Comparison of ENCODE assay signal across 12 cellular contexts in genomic region chr11:12678991-12679390, GRCh38. TPM values are rescaled to one million over a fixed set of nuclear protein-coding genes. Genes with fewer than 3 reads are reported as not detected.
DNase-seq lines count a peak whose midpoint lies in the region; TF ChIP-seq lines count a peak whose summit lies in the region.
"Had no signal": no experiment of that assay in that cellular context is flagged by ENCODE, and none has a peak within 500 bp of the region (broad histone marks: within the 10 kb centered on the region; RNA-seq: fewer than 3 reads in every experiment).

No MANE protein-coding gene starts in this region.

- no peaks in the 10 kb centered on the region for H3K36me3 Mint-ChIP-seq in activated T-cell treated with anti-CD3 and anti-CD28 coated beads, Interleukin-2, amount 50 U/mL, for 24 hours (ENCODE audit: low read depth)

- peaks cover 94% of the 10 kb centered on the region for H3K79me2 ChIP-seq in smooth muscle cell (ENCODE audit: low read depth)

- H3K27me3 ChIP-seq in HAP-1 (ENCODE audit: low read depth), result no peaks in the 10 kb centered on the region
- H3K27me3 ChIP-seq in iPS-18a (ENCODE audit: control insufficient read depth, insufficient read depth, low read length), result peaks cover 3% of the 10 kb centered on the region
- no peaks in the 10 kb centered on the region for H3K27me3 ChIP-seq in smooth muscle cell (ENCODE audit: low read depth)

- H3K36me3 ChIP-seq in HAP-1 (replicated peaks), result peaks cover 6% of the 10 kb centered on the region
- H3K36me3 ChIP-seq in iPS-18a (ENCODE audit: control insufficient read depth, low read depth, low read length), result no peaks in the 10 kb centered on the region
- no peaks in the 10 kb centered on the region for H3K36me3 ChIP-seq in smooth muscle cell (ENCODE audit: low read depth)

- peak overlapping the region; percentile 84 for H3K4me2 ChIP-seq in smooth muscle cell

- no peak overlapping the region for H2AFZ ChIP-seq in smooth muscle cell (ENCODE audit: low read depth)

- H3K27ac Mint-ChIP-seq in activated T-cell treated with anti-CD3 and anti-CD28 coated beads, Interleukin-2, amount 50 U/mL, for 24 hours, result no peak overlapping the region

- WGBS in smooth muscle cell (ENCODE audit: low lambda C conversion rate), result 15% methylated on average over 5 of the region's 5 CpGs

- H3K9me3 Mint-ChIP-seq in activated T-cell treated with anti-CD3 and anti-CD28 coated beads, Interleukin-2, amount 50 U/mL, for 24 hours, result no peaks in the 10 kb centered on the region

- H3K4me1 Mint-ChIP-seq in activated T-cell treated with anti-CD3 and anti-CD28 coated beads, Interleukin-2, amount 50 U/mL, for 24 hours (ENCODE audit: low read depth), result peaks cover 10% of the 10 kb centered on the region

- DNase-seq in HAP-1 (ENCODE audit: low spot score in 2 of 2) (no peak), smooth muscle cell (lab: John Stamatoyannopoulos, UW; ENCODE audit: unreplicated experiment) (no peak), GM19240 (ENCODE audit: insufficient read length, low spot score) (no peak), NCI-H1417 (lab: John Stamatoyannopoulos, UW) (no peak)
- no peak for DNase-seq in activated T-cell treated with anti-CD3 and anti-CD28 coated beads, Interleukin-2, amount 50 U/mL, for 24 hours
- DNase-seq in activated CD4-positive, alpha-beta T cell treated with anti-CD3 and anti-CD28 coated beads for 48 hours, result no peak
- DNase-seq: H7, KBM-7, naive B cell, NCI-H2081 treated with DMSO at 0.1 percent for 48 hours had no signal

- H3K4me3 ChIP-seq in HAP-1 (peak overlapping the region; percentile 5; the same call in 1 of the 2 replicates), WI38 (ENCODE audit: low read depth, low read length) (peak overlapping the region; percentile 25), iPS-18a (ENCODE audit: low read length) (peak overlapping the region; percentile 41), smooth muscle cell (peak overlapping the region; percentile 78)

- peaks cover 25% of the 10 kb centered on the region for H3F3A ChIP-seq in smooth muscle cell (ENCODE audit: low read depth)

- H3K4me1 ChIP-seq in HAP-1 (peaks cover 49% of the 10 kb centered on the region), iPS-18a (ENCODE audit: control insufficient read depth, low read depth, low read length) (peaks cover 63% of the 10 kb centered on the region), smooth muscle cell (ENCODE audit: low read depth) (peaks cover 65% of the 10 kb centered on the region)

- H3K9me3 ChIP-seq in HAP-1 (no peaks in the 10 kb centered on the region), iPS-18a (ENCODE audit: control insufficient read depth, low read depth, low read length) (no peaks in the 10 kb centered on the region), smooth muscle cell (replicated peaks; ENCODE audit: low read depth) (no peaks in the 10 kb centered on the region)

- H3K27ac ChIP-seq in iPS-18a (ENCODE audit: low read length) (no peak overlapping the region), smooth muscle cell (ENCODE audit: low read depth) (peak overlapping the region; percentile 99)

- H3K27me3 Mint-ChIP-seq in activated T-cell treated with anti-CD3 and anti-CD28 coated beads, Interleukin-2, amount 50 U/mL, for 24 hours, result peaks cover 86% of the 10 kb centered on the region

- H3K4me3 Mint-ChIP-seq in activated T-cell treated with anti-CD3 and anti-CD28 coated beads, Interleukin-2, amount 50 U/mL, for 24 hours, result no peak overlapping the region
- H3K4me3 Mint-ChIP-seq: naive B cell had no signal

- H4K20me1 ChIP-seq in smooth muscle cell (ENCODE audit: low read depth), result peaks cover 20% of the 10 kb centered on the region

- in situ Hi-C loops in HAP-1 (cut with MboI; ENCODE audit: low sequenced_read_pairs), result loop anchor here (25.0 kb wide), 1 partner anchor 208 kb away; no protein-coding TSS in a partner anchor

- TF ChIP-seq CTCF in WI38 (IDR thresholded peaks at IDR 0.05; ENCODE audit: low read depth, low read length) (no peak), smooth muscle cell (IDR thresholded peaks at IDR 0.05; ENCODE audit: borderline replicate concordance, insufficient read depth, poor library complexity, severe bottlenecking) (no peak)

- no peak overlapping the region for H3K9ac ChIP-seq in iPS-18a (ENCODE audit: low read length)
- H3K9ac ChIP-seq in smooth muscle cell (ENCODE audit: low read depth), result peak overlapping the region; percentile 87

RNA-seq across cellular contexts. Expression of gene TEAD1, which starts 4.8 kb away (rescaled TPM):
- 181 and 191 TPM in 2 replicates for total RNA-seq in smooth muscle cell
- polyA plus RNA-seq in smooth muscle cell, result 63.0 and 66.9 TPM in 2 replicates

Comparison
In these comparisons a context has a peak if more than half of its experiments do, and no peak if none do; other contexts are left out.
1. H3K4me3 ChIP-seq: peak in every context shown above with its lines; median percentile 78 in smooth muscle cell; 41 in iPS-18a; 25 in WI38; 5 in HAP-1.